ENCODE assay signal across 11 cellular contexts in the genomic region with DNA sequence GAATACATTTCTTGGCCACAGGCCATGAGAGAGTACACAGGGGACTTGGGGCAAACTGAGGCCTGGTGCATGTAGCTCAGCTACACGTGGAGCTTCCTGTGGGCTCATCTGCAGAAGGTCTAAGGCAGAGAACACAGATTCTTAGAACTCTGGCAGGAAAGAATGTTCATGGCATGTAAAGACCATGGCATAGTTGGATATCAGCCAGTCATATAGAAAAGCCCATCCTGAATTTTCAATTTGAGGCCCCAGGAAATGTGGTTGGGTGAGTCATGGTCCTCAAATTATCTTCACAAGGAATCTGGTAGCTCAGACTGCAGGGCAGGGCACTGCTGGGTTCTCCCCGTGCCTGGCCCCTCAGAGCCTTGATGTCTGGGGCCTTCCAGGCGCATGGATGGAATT.
A peak's percentile ranks its signal among the peaks of the same experiment; 100 is the strongest.
DNase-seq lines count a peak whose midpoint lies in the region; ATAC-seq lines count a peak whose summit lies in the region.
"Had no signal": no experiment of that assay in that cellular context is flagged by ENCODE, and none has a peak within 500 bp of the region (broad histone marks: within the 10 kb centered on the region; RNA-seq: fewer than 3 reads in every experiment).

No MANE protein-coding gene starts in this region.

- no peak for ATAC-seq in HG02885 (IDR thresholded peaks at IDR 0.05; ENCODE audit: poor library complexity, unreplicated experiment)

- H3K27me3 ChIP-seq in BLaER1 treated with 17β-estradiol and CSF1 and Interleukin-3, amounts not matched to agents 10 nM and 100 nM, result no peaks in the 10 kb centered on the region
- no peaks in the 10 kb centered on the region for H3K27me3 ChIP-seq in adipocyte (replicated peaks; ENCODE audit: control insufficient read depth, insufficient read depth, low read length)
- H3K27me3 ChIP-seq: ovary had no signal

- peak overlapping the region in 1 of 11 experiments; percentile 5; a peak in 2 of 22 replicates for H3K9ac ChIP-seq in BLaER1 treated with 17β-estradiol and CSF1 and Interleukin-3, amounts not matched to agents 10 nM and 100 nM
- no peak overlapping the region for H3K9ac ChIP-seq in adipocyte (ENCODE audit: low read length)

- DNase-seq in KBM-7 (peak; percentile 60), adipocyte (ENCODE audit: low read depth) (peak; percentile 85), islet precursor cell (peak; percentile 86), NCI-H774 (lab: John Stamatoyannopoulos, UW) (no peak), NCI-H2107 treated with DMSO at 0.1 percent for 48 hours (lab: John Stamatoyannopoulos, UW; ENCODE audit: unreplicated experiment) (no peak), NCI-H524 treated with DMSO at 0.1 percent for 48 hours (lab: John Stamatoyannopoulos, UW) (no peak)
- DNase-seq: NCI-H2081 treated with DMSO at 0.1 percent for 48 hours, T1000 had no signal

- peaks cover 53 to 69% (median 64%) of the 10 kb centered on the region in 10 experiments for H3K4me1 ChIP-seq in BLaER1 treated with 17β-estradiol and CSF1 and Interleukin-3, amounts not matched to agents 10 nM and 100 nM
- peaks cover 39% of the 10 kb centered on the region for H3K4me1 ChIP-seq in adipocyte (ENCODE audit: control insufficient read depth, insufficient read depth, low read length)

- peak overlapping the region; percentile 57 to 92 (median 77) for H3K4me2 ChIP-seq in BLaER1 treated with 17β-estradiol and CSF1 and Interleukin-3, amounts not matched to agents 10 nM and 100 nM

- H3K36me3 ChIP-seq in BLaER1 treated with 17β-estradiol and CSF1 and Interleukin-3, amounts not matched to agents 10 nM and 100 nM, result peaks cover 41 to 76% (median 61%) of the 10 kb centered on the region in 11 experiments; a peak in 21 of 22 replicates
- peaks cover 7% of the 10 kb centered on the region for H3K36me3 ChIP-seq in adipocyte (ENCODE audit: control insufficient read depth, insufficient read depth, low read length, severe bottlenecking)
- H3K36me3 ChIP-seq: ovary had no signal

- in situ Hi-C loops in KBM-7 (cut with MboI; ENCODE audit: low pct_unique_long_range_greater_than_20kb, low sequenced_read_pairs), result no loop called here

- H3K4me3 ChIP-seq in BLaER1 treated with 17β-estradiol and CSF1 and Interleukin-3, amounts not matched to agents 10 nM and 100 nM, result 0 out of 20 replicates have a peak overlapping the region, but pooled peaks of 1 of the 10 experiments have one; percentile 1
- no peak overlapping the region for H3K4me3 ChIP-seq in adipocyte (ENCODE audit: low read length)
- H3K4me3 ChIP-seq: ovary had no signal

- peak overlapping the region in 5 of 11 experiments; percentile 2 to 50 (median 18); a peak in 6 of 22 replicates for H3K27ac ChIP-seq in BLaER1 treated with 17β-estradiol and CSF1 and Interleukin-3, amounts not matched to agents 10 nM and 100 nM

- no peaks in the 10 kb centered on the region for H3K9me3 ChIP-seq in BLaER1 treated with 17β-estradiol and CSF1 and Interleukin-3, amounts not matched to agents 10 nM and 100 nM (replicated peaks in 1 of 11)
- no peaks in the 10 kb centered on the region for H3K9me3 ChIP-seq in adipocyte (ENCODE audit: control insufficient read depth, low read length)
- H3K9me3 ChIP-seq: ovary had no signal

- H4K20me1 ChIP-seq in BLaER1 treated with 17β-estradiol and CSF1 and Interleukin-3, amounts not matched to agents 10 nM and 100 nM, result peaks cover 0 to 82% (median 16%) of the 10 kb centered on the region in 11 experiments; a peak in 15 of 22 replicates

Comparison
In these comparisons a context has a peak if more than half of its experiments do, and no peak if none do; other contexts are left out.
1. DNase-seq: peak in KBM-7 (single experiment), adipocyte (single experiment) and islet precursor cell (single experiment); none in NCI-H774 (single experiment), NCI-H2107 treated with DMSO at 0.1 percent for 48 hours (single experiment) and NCI-H524 treated with DMSO at 0.1 percent for 48 hours (single experiment).